Comparison of ENCODE assay signal across 1 cellular context in the genomic region with DNA sequence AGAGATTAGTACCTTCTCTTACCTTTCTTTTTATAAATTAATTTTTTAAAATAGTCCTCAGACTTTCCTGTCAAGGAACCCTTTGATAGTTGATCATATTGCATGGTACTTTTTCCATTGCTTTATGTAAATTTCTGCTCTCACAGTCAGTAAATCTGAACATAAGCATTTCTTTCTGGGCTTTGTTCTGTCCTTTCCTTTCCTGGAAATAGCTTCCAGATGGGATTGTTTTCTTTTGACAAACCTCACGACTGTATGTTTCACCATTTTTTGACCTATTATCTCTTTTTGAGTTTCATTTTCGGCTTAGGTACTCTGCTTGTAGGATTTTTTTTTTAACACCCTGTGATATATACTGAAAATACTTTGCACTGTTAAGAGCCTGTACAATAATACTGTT.
TF ChIP-seq lines count a peak whose summit lies in the region.

No MANE protein-coding gene starts in this region.

TF ChIP-seq in endothelial cell of umbilical vein, 7 proteins besides CTCF, POLR2A, EP300 and RAD21:
- TF ChIP-seq MAX (IDR thresholded peaks at IDR 0.05; ENCODE audit: insufficient read depth, insufficient read length) (no peak), POLR2AphosphoS5 (IDR thresholded peaks at IDR 0.05; ENCODE audit: insufficient read depth, low read depth, low read length) (no peak), MYC (IDR thresholded peaks at IDR 0.05; ENCODE audit: low read depth, low read length) (no peak), GATA2 (IDR thresholded peaks at IDR 0.05; ENCODE audit: insufficient read depth, insufficient read length, low read depth, low read length) (no peak), JUN (IDR thresholded peaks at IDR 0.05; ENCODE audit: borderline replicate concordance, insufficient read depth, insufficient read length, low read depth) (no peak)
TF ChIP-seq in endothelial cell of umbilical vein: peak in this region for 0.
